12 cellular contexts compared by ENCODE assay signal in the genomic region with DNA sequence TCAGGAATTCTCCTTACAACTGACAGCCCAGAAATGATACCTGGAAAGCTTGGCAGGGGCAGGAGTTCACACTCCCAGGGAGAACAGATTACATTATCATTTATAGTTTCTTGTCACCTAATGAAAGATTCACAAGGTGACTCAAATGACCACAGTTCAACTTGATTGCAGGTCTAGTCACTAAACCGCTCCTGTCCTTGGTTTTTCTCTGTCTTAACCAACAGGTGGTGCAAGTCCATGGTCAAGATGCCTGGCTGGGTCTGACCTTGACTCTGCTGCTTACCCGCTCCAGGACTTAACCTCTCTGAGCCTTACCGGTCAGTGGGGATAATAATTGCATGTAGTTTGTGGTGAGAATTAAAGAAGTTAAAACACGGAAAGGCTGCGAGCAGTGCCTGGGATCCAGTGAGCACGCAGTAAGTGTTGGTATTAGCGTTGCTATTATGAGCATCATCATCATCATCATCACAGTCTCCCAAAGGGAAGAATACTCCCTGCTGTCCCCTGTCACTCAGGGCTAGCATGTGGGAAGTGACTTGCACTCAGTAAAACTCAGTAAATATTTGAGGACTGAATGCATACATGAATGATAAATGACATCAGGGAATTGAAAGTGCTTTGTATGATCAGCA.
DNase-seq lines count a peak whose midpoint lies in the region; ATAC-seq, FAIRE-seq and TF ChIP-seq lines count a peak whose summit lies in the region.
"Had no signal": no experiment of that assay in that cellular context is flagged by ENCODE, and none has a peak within 500 bp of the region (broad histone marks: within the 10 kb centered on the region; RNA-seq: fewer than 3 reads in every experiment).

No MANE protein-coding gene starts in this region.

- no peak for FAIRE-seq in bronchial epithelial cell (lab: Jason Lieb, UNC)

- no peak overlapping the region for H3K4me3 ChIP-seq in bronchial epithelial cell (ENCODE audit: low read depth, low read length)
- H3K4me3 ChIP-seq: tibial artery had no signal

- H3K4me3 Mint-ChIP-seq in nephron, result no peak overlapping the region
- H3K4me3 Mint-ChIP-seq: activated naive CD8-positive, alpha-beta T cell treated with anti-CD3 and anti-CD28 coated beads, Interleukin-2, amount 10 ng/mL, durations not matched to agents 7 days and 5 days; T-helper 2 cell treated with Interferon-gamma antibody and Interleukin-4, amounts not matched to agents 5 μg/mL and 100 μg/mL, for 36 hours had no signal

- DNase-seq in M059J (ENCODE audit: low read depth) (peak; percentile 43), bronchial epithelial cell (ENCODE audit: low read depth) (peak; percentile 17), anterior cingulate cortex (lab: John Stamatoyannopoulos, UW) (no peak), NCI-H226 (no peak)
- no peak for DNase-seq in effector CD8-positive, alpha-beta T cell (lab: John Stamatoyannopoulos, UW)
- DNase-seq: activated naive CD8-positive, alpha-beta T cell treated with anti-CD3 and anti-CD28 coated beads, Interleukin-2, amount 10 ng/mL, durations not matched to agents 7 days and 5 days; NCI-H1694 treated with DMSO at 0.1 percent for 48 hours had no signal

- TF ChIP-seq CTCF in GM12873 (IDR thresholded peaks at IDR 0.05; ENCODE audit: insufficient read depth, low read depth, low read length, missing control alignments) (peak; percentile 31), bronchial epithelial cell (IDR thresholded peaks at IDR 0.05; ENCODE audit: insufficient read depth, low read length, severe bottlenecking) (peak; percentile 30), nephron (IDR thresholded peaks at IDR 0.05; ENCODE audit: unreplicated experiment in 3 of 3) (peak in 2 of 3 experiments; percentile 29 to 36)

- peaks cover 60% of the 10 kb centered on the region for H3K36me3 Mint-ChIP-seq in nephron (ENCODE audit: low read depth)
- H3K36me3 Mint-ChIP-seq: activated naive CD8-positive, alpha-beta T cell treated with anti-CD3 and anti-CD28 coated beads, Interleukin-2, amount 10 ng/mL, durations not matched to agents 7 days and 5 days had no signal

- peaks cover 40% of the 10 kb centered on the region for H3K4me1 Mint-ChIP-seq in nephron
- H3K4me1 Mint-ChIP-seq: activated naive CD8-positive, alpha-beta T cell treated with anti-CD3 and anti-CD28 coated beads, Interleukin-2, amount 10 ng/mL, durations not matched to agents 7 days and 5 days had no signal

- no peaks in the 10 kb centered on the region for H3K9me3 Mint-ChIP-seq in nephron
- H3K9me3 Mint-ChIP-seq: activated naive CD8-positive, alpha-beta T cell treated with anti-CD3 and anti-CD28 coated beads, Interleukin-2, amount 10 ng/mL, durations not matched to agents 7 days and 5 days; T-helper 2 cell treated with Interferon-gamma antibody and Interleukin-4, amounts not matched to agents 5 μg/mL and 100 μg/mL, for 36 hours had no signal

- peaks cover 14% of the 10 kb centered on the region for H3K27me3 Mint-ChIP-seq in nephron (ENCODE audit: low read depth)

- ATAC-seq in GM21576 (IDR thresholded peaks at IDR 0.05; ENCODE audit: unreplicated experiment), result no peak

- H3K36me3 ChIP-seq in bronchial epithelial cell (ENCODE audit: control insufficient read depth, insufficient read depth, low read length), result peaks cover 29% of the 10 kb centered on the region

- no peaks in the 10 kb centered on the region for H3K27me3 ChIP-seq in bronchial epithelial cell (ENCODE audit: control insufficient read depth, insufficient read depth, low read length)
- H3K27me3 ChIP-seq: tibial artery had no signal

- H3K27ac Mint-ChIP-seq in nephron, result no peak overlapping the region
- H3K27ac Mint-ChIP-seq: activated naive CD8-positive, alpha-beta T cell treated with anti-CD3 and anti-CD28 coated beads, Interleukin-2, amount 10 ng/mL, durations not matched to agents 7 days and 5 days; T-helper 2 cell treated with Interferon-gamma antibody and Interleukin-4, amounts not matched to agents 5 μg/mL and 100 μg/mL, for 36 hours had no signal

Comparison
In these comparisons a context has a peak if more than half of its experiments do, and no peak if none do; other contexts are left out.
1. DNase-seq: peak in M059J (single experiment) and bronchial epithelial cell (single experiment); none in anterior cingulate cortex (0 of 58), effector CD8-positive, alpha-beta T cell (single experiment) and NCI-H226 (single experiment).
2. Peak in every context shown above with its lines, with median percentiles within 50 percentile points of each other: CTCF ChIP-seq.